ENCODE assay signal across 22 cellular contexts in genomic region chr13:97932006-97932405, GRCh38.
"Had no signal": no experiment of that assay in that cellular context is flagged by ENCODE, and none has a peak within 500 bp of the region (broad histone marks: within the 10 kb centered on the region; RNA-seq: fewer than 3 reads in every experiment).

No MANE protein-coding gene starts in this region.

- H3K27me3 ChIP-seq: adrenal gland, gastrocnemius medialis, heart left ventricle, pancreas, right lobe of liver, suprapubic skin, transverse colon, uterus had no signal

- H3K36me3 ChIP-seq: adrenal gland, gastrocnemius medialis, heart left ventricle, left ventricle myocardium inferior, pancreas, right lobe of liver, suprapubic skin, transverse colon, uterus had no signal

- DNase-seq: activated CD4-positive, alpha-beta T cell treated with anti-CD3 and anti-CD28 coated beads for 4 hours; activated CD8-positive, alpha-beta T cell treated with anti-CD3 and anti-CD28 coated beads for 36 hours; activated effector memory CD4-positive, alpha-beta T cell treated with anti-CD3 and anti-CD28 coated beads, Interleukin-2, amount 50 U/mL, for 16 hours; activated T-cell treated with anti-CD3 and anti-CD28 coated beads, Interleukin-2, amount 50 U/mL, for 48 hours; adrenal gland; cerebellar nuclear complex; cortex of kidney; effector CD4-positive, alpha-beta T cell; gastrocnemius medialis; heart left ventricle; left ventricle myocardium inferior; mammary epithelial cell; naive B cell; pancreas; right lobe of liver; stimulated activated CD4-positive, alpha-beta T cell treated with anti-CD3 and anti-CD28 coated beads, Interleukin-4, amount 100 ng/mL, for 1 hour; stimulated activated naive CD8-positive, alpha-beta T cell treated with anti-CD3 and anti-CD28 coated beads, Interleukin-15, amount 100 ng/mL, for 72 hours; transverse colon; uterus had no signal

- H3K9me3 ChIP-seq: adrenal gland, gastrocnemius medialis, heart left ventricle, left ventricle myocardium inferior, pancreas, right lobe of liver, suprapubic skin, transverse colon, uterus had no signal

- FAIRE-seq: bronchial epithelial cell, pancreas had no signal

- H3K4me1 ChIP-seq: adrenal gland, gastrocnemius medialis, right lobe of liver, suprapubic skin, transverse colon, uterus had no signal

- H3K4me2 ChIP-seq: smooth muscle cell had no signal

- H3K27ac ChIP-seq: adrenal gland, gastrocnemius medialis, heart left ventricle, left ventricle myocardium inferior, pancreas, right lobe of liver, suprapubic skin, transverse colon, uterus had no signal

- H3K4me3 ChIP-seq: adrenal gland, gastrocnemius medialis, heart left ventricle, left ventricle myocardium inferior, pancreas, right lobe of liver, smooth muscle cell, suprapubic skin, transverse colon, uterus had no signal
